In the genomic region with DNA sequence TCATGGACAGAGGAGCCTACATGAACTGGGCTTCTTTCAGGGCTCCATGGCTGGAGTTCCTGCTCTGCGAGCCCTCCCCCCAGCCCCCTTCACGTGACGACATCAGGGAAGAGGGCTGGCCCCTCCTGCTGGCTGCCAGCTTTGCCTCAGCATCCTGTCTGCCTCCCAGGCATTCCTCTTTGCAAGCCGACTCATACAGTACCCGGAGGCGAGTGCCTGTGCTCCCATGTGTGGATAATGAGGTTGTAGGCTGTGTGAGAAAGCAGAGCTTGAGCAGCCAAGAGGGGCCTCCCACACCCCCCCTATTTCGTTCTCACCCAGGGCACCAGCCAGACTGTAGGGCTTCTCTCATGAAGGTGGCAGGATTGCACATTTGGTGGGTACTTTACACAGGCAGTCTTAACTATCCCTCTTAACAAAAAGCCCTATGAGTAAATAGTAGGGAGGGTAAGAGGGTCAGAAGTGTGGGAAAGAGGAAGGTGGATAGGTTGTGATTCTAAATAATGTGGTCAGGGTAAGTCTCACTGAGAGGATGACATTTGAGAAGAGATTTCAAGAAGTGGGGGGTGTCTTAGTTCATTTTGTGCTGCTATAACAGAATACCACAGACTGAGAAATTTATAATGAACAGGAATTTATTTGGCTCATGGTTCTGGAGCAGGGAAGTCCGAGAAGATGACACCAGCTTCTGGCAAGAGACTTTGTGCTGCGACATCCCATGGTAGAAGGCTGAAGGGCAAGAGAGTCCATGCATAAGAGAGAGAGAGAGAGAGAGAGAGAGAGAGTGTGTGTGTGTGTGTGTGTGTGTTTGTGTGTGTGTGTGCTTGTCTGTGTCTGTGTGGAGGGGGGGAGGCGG, we compare ENCODE assay signal across 9 cellular contexts.
DNase-seq lines count a peak whose midpoint lies in the region; ATAC-seq and TF ChIP-seq lines count a peak whose summit lies in the region.
"Had no signal": no experiment of that assay in that cellular context is flagged by ENCODE, and none has a peak within 500 bp of the region (broad histone marks: within the 10 kb centered on the region; RNA-seq: fewer than 3 reads in every experiment).

No MANE protein-coding gene starts in this region.

- no peak overlapping the region for H3K27ac Mint-ChIP-seq in memory B cell
- no peak overlapping the region for H3K27ac Mint-ChIP-seq in activated naive CD4-positive, alpha-beta T cell treated with anti-CD3 and anti-CD28 coated beads, Interleukin-2, amount 50 U/mL, for 72 hours
- no peak overlapping the region for H3K27ac Mint-ChIP-seq in T-helper 17 cell

- no peak overlapping the region for H3K4me3 ChIP-seq in cardiac fibroblast (replicated peaks in 1 of 2; ENCODE audit: low read depth in 2 of 2, low read length in 2 of 2)

- in situ Hi-C loops in Caki2 (cut with HindIII; ENCODE audit: low pct_unique_long_range_greater_than_20kb, low sequenced_read_pairs) = no loop called here

- ATAC-seq in memory B cell (ENCODE audit: low read depth) (peak; percentile 41), T-helper 17 cell (no peak)
- no peak for ATAC-seq in activated naive CD4-positive, alpha-beta T cell treated with anti-CD3 and anti-CD28 coated beads, Interleukin-2, amount 50 U/mL, for 72 hours

- DNase-seq in Caki2 (ENCODE audit: low read depth) (peak; percentile 73), LHCN-M2 (ENCODE audit: low read depth) (peak; percentile 54), cardiac fibroblast (ENCODE audit: low read depth in 2 of 2) (peak; percentile 42 to 52), memory B cell (ENCODE audit: low spot score in 2 of 2) (no peak), KG1 (lab: John Stamatoyannopoulos, UW) (no peak), T-helper 17 cell (no peak)
- DNase-seq in activated CD4-positive, alpha-beta T cell treated with anti-CD3 and anti-CD28 coated beads for 4 hours = no peak
- DNase-seq in activated naive CD4-positive, alpha-beta T cell treated with anti-CD3 and anti-CD28 coated beads, Interleukin-2, amount 50 U/mL, for 72 hours (ENCODE audit: low spot score in 2 of 2) = no peak
- DNase-seq: activated T-cell treated with anti-CD3 and anti-CD28 coated beads, Interleukin-2, amount 50 U/mL, for 1 hour had no signal

- no peaks in the 10 kb centered on the region for H3K4me1 Mint-ChIP-seq in memory B cell
- H3K4me1 Mint-ChIP-seq in T-helper 17 cell = no peaks in the 10 kb centered on the region

- H3K4me3 Mint-ChIP-seq in memory B cell = no peak overlapping the region
- H3K4me3 Mint-ChIP-seq in T-helper 17 cell = no peak overlapping the region

- no peaks in the 10 kb centered on the region for H3K9me3 ChIP-seq in T-helper 17 cell (ENCODE audit: control insufficient read depth, low read length, poor library complexity, severe bottlenecking)

- H3K9me3 Mint-ChIP-seq in memory B cell = peaks cover 4% of the 10 kb centered on the region
- no peaks in the 10 kb centered on the region for H3K9me3 Mint-ChIP-seq in activated naive CD4-positive, alpha-beta T cell treated with anti-CD3 and anti-CD28 coated beads, Interleukin-2, amount 50 U/mL, for 72 hours

- H3K36me3 Mint-ChIP-seq in memory B cell (peaks cover 16% of the 10 kb centered on the region), T-helper 17 cell (ENCODE audit: low read depth) (peaks cover 2% of the 10 kb centered on the region)
- H3K36me3 Mint-ChIP-seq in activated naive CD4-positive, alpha-beta T cell treated with anti-CD3 and anti-CD28 coated beads, Interleukin-2, amount 50 U/mL, for 72 hours = no peaks in the 10 kb centered on the region

- H3K27me3 Mint-ChIP-seq in memory B cell = no peaks in the 10 kb centered on the region
- no peaks in the 10 kb centered on the region for H3K27me3 Mint-ChIP-seq in T-helper 17 cell

- TF ChIP-seq CTCF in cardiac fibroblast (IDR thresholded peaks at IDR 0.05; ENCODE audit: low read depth, low read length) = no peak

Comparison
In these comparisons a context has a peak if more than half of its experiments do, and no peak if none do; other contexts are left out.
1. DNase-seq: peak in Caki2 (single experiment), LHCN-M2 (single experiment) and cardiac fibroblast (2 of 2); none in memory B cell (0 of 2), activated CD4-positive, alpha-beta T cell treated with anti-CD3 and anti-CD28 coated beads for 4 hours (0 of 2), activated naive CD4-positive, alpha-beta T cell treated with anti-CD3 and anti-CD28 coated beads, Interleukin-2, amount 50 U/mL, for 72 hours (0 of 2), KG1 (single experiment) and T-helper 17 cell (0 of 3).